14 cellular contexts compared by ENCODE assay signal in genomic region chr2:159586034-159586433, GRCh38. TPM values are rescaled to one million over a fixed set of nuclear protein-coding genes. Genes with fewer than 3 reads are reported as not detected.
A peak's percentile ranks its signal among the peaks of the same experiment; 100 is the strongest.
DNase-seq lines count a peak whose midpoint lies in the region; ATAC-seq, FAIRE-seq and TF ChIP-seq lines count a peak whose summit lies in the region.
"Had no signal": no experiment of that assay in that cellular context is flagged by ENCODE, and none has a peak within 500 bp of the region (broad histone marks: within the 10 kb centered on the region; RNA-seq: fewer than 3 reads in every experiment).

No MANE protein-coding gene starts in this region.

- no peaks in the 10 kb centered on the region for H3K27me3 ChIP-seq in esophagus muscularis mucosa

- FAIRE-seq in G401.6 (lab: Jason Lieb, UNC), result peak; percentile 75
- peak; percentile 25 for FAIRE-seq in TTC549 (lab: Jason Lieb, UNC)
- FAIRE-seq: H1 had no signal

- H3K4me3 ChIP-seq in esophagus muscularis mucosa, result no peak overlapping the region

- no peak overlapping the region for H3K27ac ChIP-seq in esophagus muscularis mucosa (replicated peaks in 1 of 4)

- intact Hi-C loops in left colon (cut with DNase I, micrococcal nuclease) (no loop called here), esophagus muscularis mucosa (cut with DNase I) (no loop called here)

- no peak for DNase-seq in left colon
- no peak for DNase-seq in stimulated activated CD4-positive, alpha-beta T cell treated with anti-CD3 and anti-CD28 coated beads, Interleukin-15, amount 100 ng/mL, for 24 hours
- DNase-seq in COLO829 (ENCODE audit: low spot score), result no peak
- DNase-seq in esophagus muscularis mucosa (ENCODE audit: extremely low spot score), result no peak
- DNase-seq: Caco-2; CD8-positive, alpha-beta T cell; DND-41; GF-D8; HCEC 1CT; HFFc6 had no signal

- TF ChIP-seq EP300 in esophagus muscularis mucosa (IDR thresholded peaks at IDR 0.05), result no peak

- TF ChIP-seq POLR2A in esophagus muscularis mucosa (IDR thresholded peaks at IDR 0.05; ENCODE audit: low read depth), result no peak

- peaks cover 0 to 6% (median 0%) of the 10 kb centered on the region in 4 donors for H3K36me3 ChIP-seq in esophagus muscularis mucosa

- 83% methylated on average over 3 of the region's 3 CpGs for WGBS in esophagus muscularis mucosa

- no peak for TF ChIP-seq CTCF in esophagus muscularis mucosa (IDR thresholded peaks at IDR 0.05)

- H3K4me1 ChIP-seq in esophagus muscularis mucosa, result no peaks in the 10 kb centered on the region

- ATAC-seq in left colon, result peak; percentile 53
- no peak for ATAC-seq in HG02884 (IDR thresholded peaks at IDR 0.05; ENCODE audit: unreplicated experiment)
- ATAC-seq: CD8-positive, alpha-beta T cell had no signal

- no peaks in the 10 kb centered on the region for H3K9me3 ChIP-seq in esophagus muscularis mucosa
- H3K9me3 ChIP-seq: Caco-2 had no signal

RNA-seq across cellular contexts. Expression of gene BAZ2B, which starts 30.3 kb away (rescaled TPM):
- 10 to 100 TPM; 53.6 to 64.1 TPM for total RNA-seq in left colon
- 10 to 100 TPM; 76.3 to 97.2 (median 91.0) TPM for total RNA-seq in esophagus muscularis mucosa
